ENCODE assay signal across 17 cellular contexts in the genomic region with DNA sequence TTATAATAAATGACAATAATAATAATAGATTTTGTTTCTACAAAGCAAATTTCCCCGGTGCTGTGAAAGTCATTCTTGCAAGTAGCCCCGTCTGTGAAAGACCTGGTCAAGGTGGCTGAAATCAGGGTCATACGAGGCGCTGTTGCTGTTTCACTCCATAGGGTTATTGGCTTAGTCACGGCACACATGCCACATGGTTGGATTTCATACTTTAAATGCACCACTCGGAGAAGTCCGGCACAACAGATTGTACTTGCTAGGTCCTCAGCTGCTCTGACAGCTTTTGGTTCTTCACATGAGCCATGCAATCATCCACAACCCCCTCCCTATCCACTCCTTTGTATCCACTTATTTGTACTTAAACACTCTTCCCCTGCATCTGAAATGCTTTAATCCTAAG.
A peak's percentile ranks its signal among the peaks of the same experiment; 100 is the strongest.
DNase-seq lines count a peak whose midpoint lies in the region; ATAC-seq and TF ChIP-seq lines count a peak whose summit lies in the region.
"Had no signal": no experiment of that assay in that cellular context is flagged by ENCODE, and none has a peak within 500 bp of the region (broad histone marks: within the 10 kb centered on the region; RNA-seq: fewer than 3 reads in every experiment).

No MANE protein-coding gene starts in this region.

- no peak for TF ChIP-seq POLR2A in esophagus muscularis mucosa (IDR thresholded peaks at IDR 0.05; ENCODE audit: low read depth)
- TF ChIP-seq POLR2A in sigmoid colon (IDR thresholded peaks at IDR 0.05), result no peak

- H3K27ac ChIP-seq in right cardiac atrium (ENCODE audit: low read length) (peak overlapping the region; percentile 74), esophagus muscularis mucosa (replicated peaks in 1 of 4) (peak overlapping the region; percentile 29 to 73 (median 64)), sigmoid colon (peak overlapping the region in 3 of 4 donors; percentile 67 to 98 (median 74))
- H3K27ac ChIP-seq: BLaER1 had no signal

- H3K4me1 ChIP-seq in right cardiac atrium (ENCODE audit: control insufficient read depth, insufficient read depth, low read length), result peaks cover 12% of the 10 kb centered on the region
- peaks cover 26 to 59% (median 43%) of the 10 kb centered on the region in 4 donors for H3K4me1 ChIP-seq in esophagus muscularis mucosa
- H3K4me1 ChIP-seq in sigmoid colon, result peaks cover 0 to 68% (median 41%) of the 10 kb centered on the region in 4 donors
- H3K4me1 ChIP-seq: BLaER1 had no signal

- no peak overlapping the region for H3K4me3 ChIP-seq in right cardiac atrium (ENCODE audit: low read length)
- no peak overlapping the region for H3K4me3 ChIP-seq in esophagus muscularis mucosa
- H3K4me3 ChIP-seq in sigmoid colon, result no peak overlapping the region
- H3K4me3 ChIP-seq: BLaER1 had no signal

- DNase-seq in right cardiac atrium (no peak), left ventricle myocardium superior (no peak), esophagus muscularis mucosa (ENCODE audit: extremely low spot score) (no peak), sigmoid colon (no peak), DMS53 (lab: John Stamatoyannopoulos, UW) (no peak)
- DNase-seq in stimulated activated CD4-positive, alpha-beta T cell treated with anti-CD3 and anti-CD28 coated beads, Interleukin-12 subunit alpha, Interleukin-12 subunit beta, amount 100 ng/mL, for 4 hours, result no peak
- DNase-seq: CD8-positive, alpha-beta memory T cell; DMS79; KBM-7; NCI-H1105; NCI-H2081; NCI-H446 treated with DMSO at 0.1 percent for 48 hours; NCI-H748 treated with DMSO at 0.1 percent for 48 hours; OCI-M1; SHP77 treated with DMSO at 0.1 percent for 48 hours had no signal

- whole genome bisulfite sequencing in right cardiac atrium, result 76% methylated on average over 7 of the region's 7 CpGs
- 95% methylated on average over 7 of the region's 7 CpGs for WGBS in esophagus muscularis mucosa
- WGBS in sigmoid colon, 2 donors, result 87 to 91% methylated on average over 7 of the region's 7 CpGs

- no peaks in the 10 kb centered on the region for H3K27me3 ChIP-seq in right cardiac atrium (ENCODE audit: control insufficient read depth, insufficient read depth)
- no peaks in the 10 kb centered on the region for H3K27me3 ChIP-seq in esophagus muscularis mucosa
- H3K27me3 ChIP-seq in sigmoid colon, result no peaks in the 10 kb centered on the region
- H3K27me3 ChIP-seq: BLaER1 had no signal

- TF ChIP-seq CTCF in esophagus muscularis mucosa (IDR thresholded peaks at IDR 0.05) (no peak), sigmoid colon (IDR thresholded peaks at IDR 0.05) (no peak)

- H3K36me3 ChIP-seq in esophagus muscularis mucosa (peaks cover 28 to 86% (median 77%) of the 10 kb centered on the region in 4 donors), sigmoid colon (peaks cover 21 to 79% (median 41%) of the 10 kb centered on the region in 4 donors)
- H3K36me3 ChIP-seq: BLaER1 had no signal

- intact Hi-C loops in right cardiac atrium (cut with DNase I), result loop anchor here in 2 of 4 donors (2.0 to 10.0 kb wide), 2 partner anchors 41 to 217 kb away; no protein-coding TSS in a partner anchor
- intact Hi-C loops in left ventricle myocardium superior (cut with micrococcal nuclease), result loop anchor here (10.0 kb wide), 1 partner anchor 207 kb away; no protein-coding TSS in a partner anchor
- intact Hi-C loops in esophagus muscularis mucosa (cut with DNase I), result no loop called here
- intact Hi-C loops in sigmoid colon (cut with DNase I), result loop anchor here (5.0 kb wide), 1 partner anchor 214 kb away; no protein-coding TSS in a partner anchor

- ATAC-seq in right cardiac atrium (no peak), left ventricle myocardium superior (no peak), HG03139 (IDR thresholded peaks at IDR 0.05; ENCODE audit: unreplicated experiment) (no peak)

- TF ChIP-seq EP300 in esophagus muscularis mucosa (IDR thresholded peaks at IDR 0.05) (no peak), sigmoid colon (IDR thresholded peaks at IDR 0.05) (no peak)

- H3K9me3 ChIP-seq in right cardiac atrium (ENCODE audit: control insufficient read depth, low read length) (no peaks in the 10 kb centered on the region), esophagus muscularis mucosa (no peaks in the 10 kb centered on the region), sigmoid colon (no peaks in the 10 kb centered on the region)
- H3K9me3 ChIP-seq: BLaER1 had no signal
